ENCODE assay signal across 29 cellular contexts in the genomic region with DNA sequence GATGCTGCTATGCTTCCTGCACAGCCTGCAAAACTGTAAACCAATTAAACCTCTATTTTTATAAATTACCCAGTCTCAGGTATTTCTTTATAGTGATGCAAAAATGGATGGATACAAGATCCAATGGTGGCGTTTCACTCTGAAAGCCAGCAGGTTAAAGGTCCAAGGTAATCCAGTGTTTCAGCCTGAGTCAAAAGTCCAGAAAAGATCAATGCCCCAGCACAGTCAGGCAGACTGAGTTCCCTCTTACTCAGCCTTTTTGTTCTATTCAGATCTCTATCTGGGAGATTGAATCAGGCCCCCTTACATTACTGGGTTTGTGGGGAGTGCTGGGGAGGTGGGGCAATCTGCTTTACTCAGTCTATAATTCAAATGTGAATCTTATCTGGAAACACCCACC.
"Had no signal": no experiment of that assay in that cellular context is flagged by ENCODE, and none has a peak within 500 bp of the region (broad histone marks: within the 10 kb centered on the region; RNA-seq: fewer than 3 reads in every experiment).

No MANE protein-coding gene starts in this region.

- H3K4me3 Mint-ChIP-seq: activated CD4-positive, alpha-beta memory T cell treated with anti-CD3 and anti-CD28 coated beads for 36 hours; activated CD4-positive, alpha-beta T cell treated with anti-CD3 and anti-CD28 coated beads for 36 hours; activated CD4-positive, alpha-beta T cell treated with anti-CD3 and anti-CD28 coated beads, Interleukin-2, amount 10 ng/mL, durations not matched to agents 24 days and 14 days; activated CD8-positive, alpha-beta memory T cell treated with anti-CD3 and anti-CD28 coated beads, Interleukin-2, amount 10 ng/mL, durations not matched to agents 7 days and 5 days; activated CD8-positive, alpha-beta T cell treated with anti-CD3 and anti-CD28 coated beads, Interleukin-2, amount 10 ng/mL, durations not matched to agents 7 days and 5 days; activated naive CD4-positive, alpha-beta T cell treated with anti-CD3 and anti-CD28 coated beads, Interleukin-2, amount 10 ng/mL, durations not matched to agents 7 days and 5 days; activated naive CD8-positive, alpha-beta T cell treated with anti-CD3 and anti-CD28 coated beads, Interleukin-2, amount 10 ng/mL, durations not matched to agents 7 days and 5 days; brain had no signal

- H3K27me3 Mint-ChIP-seq: activated CD4-positive, alpha-beta memory T cell treated with anti-CD3 and anti-CD28 coated beads for 36 hours; activated CD4-positive, alpha-beta T cell treated with anti-CD3 and anti-CD28 coated beads for 36 hours; activated CD4-positive, alpha-beta T cell treated with anti-CD3 and anti-CD28 coated beads, Interleukin-2, amount 10 ng/mL, durations not matched to agents 24 days and 14 days; activated CD8-positive, alpha-beta memory T cell treated with anti-CD3 and anti-CD28 coated beads, Interleukin-2, amount 10 ng/mL, durations not matched to agents 7 days and 5 days; activated naive CD4-positive, alpha-beta T cell treated with anti-CD3 and anti-CD28 coated beads, Interleukin-2, amount 10 ng/mL, durations not matched to agents 7 days and 5 days; activated naive CD8-positive, alpha-beta T cell treated with anti-CD3 and anti-CD28 coated beads, Interleukin-2, amount 10 ng/mL, durations not matched to agents 7 days and 5 days; brain had no signal

- H3K27me3 ChIP-seq: ascending aorta, breast epithelium, cardiac muscle cell, colonic mucosa, gastrocnemius medialis, heart right ventricle, hepatocyte had no signal

- H3K79me2 ChIP-seq: hepatocyte had no signal

- H3K9me3 ChIP-seq: ascending aorta, breast epithelium, colonic mucosa, gastrocnemius medialis had no signal

- H3K36me3 Mint-ChIP-seq: activated CD4-positive, alpha-beta memory T cell treated with anti-CD3 and anti-CD28 coated beads for 36 hours; activated CD8-positive, alpha-beta memory T cell treated with anti-CD3 and anti-CD28 coated beads, Interleukin-2, amount 10 ng/mL, durations not matched to agents 7 days and 5 days; activated naive CD4-positive, alpha-beta T cell treated with anti-CD3 and anti-CD28 coated beads, Interleukin-2, amount 10 ng/mL, durations not matched to agents 7 days and 5 days; activated naive CD4-positive, alpha-beta T cell treated with anti-CD3 and anti-CD28 coated beads, Interleukin-2, amount 50 U/mL, for 72 hours; activated naive CD8-positive, alpha-beta T cell treated with anti-CD3 and anti-CD28 coated beads, Interleukin-2, amount 10 ng/mL, durations not matched to agents 7 days and 5 days; brain had no signal

- H3K9me3 Mint-ChIP-seq: activated CD4-positive, alpha-beta T cell treated with anti-CD3 and anti-CD28 coated beads, Interleukin-2, amount 10 ng/mL, durations not matched to agents 24 days and 14 days had no signal

- H3K4me2 ChIP-seq: hepatocyte had no signal

- H3K27ac Mint-ChIP-seq: activated CD4-positive, alpha-beta memory T cell treated with anti-CD3 and anti-CD28 coated beads for 36 hours; activated CD4-positive, alpha-beta T cell treated with anti-CD3 and anti-CD28 coated beads for 36 hours; activated CD4-positive, alpha-beta T cell treated with anti-CD3 and anti-CD28 coated beads, Interleukin-2, amount 10 ng/mL, durations not matched to agents 24 days and 14 days; activated CD8-positive, alpha-beta memory T cell treated with anti-CD3 and anti-CD28 coated beads, Interleukin-2, amount 10 ng/mL, durations not matched to agents 7 days and 5 days; activated CD8-positive, alpha-beta T cell treated with anti-CD3 and anti-CD28 coated beads, Interleukin-2, amount 10 ng/mL, durations not matched to agents 7 days and 5 days; activated naive CD4-positive, alpha-beta T cell treated with anti-CD3 and anti-CD28 coated beads, Interleukin-2, amount 10 ng/mL, durations not matched to agents 7 days and 5 days; activated naive CD4-positive, alpha-beta T cell treated with anti-CD3 and anti-CD28 coated beads, Interleukin-2, amount 50 U/mL, for 72 hours; activated naive CD8-positive, alpha-beta T cell treated with anti-CD3 and anti-CD28 coated beads, Interleukin-2, amount 10 ng/mL, durations not matched to agents 7 days and 5 days; brain had no signal

- H3K4me1 ChIP-seq: ascending aorta, breast epithelium, colonic mucosa, gastrocnemius medialis, heart right ventricle had no signal

- DNase-seq: activated CD4-positive, alpha-beta memory T cell treated with anti-CD3 and anti-CD28 coated beads for 36 hours; activated CD4-positive, alpha-beta T cell treated with anti-CD3 and anti-CD28 coated beads for 36 hours; activated CD4-positive, alpha-beta T cell treated with anti-CD3 and anti-CD28 coated beads, Interleukin-2, amount 10 ng/mL, durations not matched to agents 24 days and 14 days; activated CD4-positive, CD25-positive, alpha-beta regulatory T cell; activated CD4-positive, CD25-positive, alpha-beta regulatory T cell treated with anti-CD3 and anti-CD28 coated beads, Interleukin-2, amount 50 U/mL, for 72 hours; activated CD8-positive, alpha-beta memory T cell treated with anti-CD3 and anti-CD28 coated beads, Interleukin-2, amount 10 ng/mL, durations not matched to agents 7 days and 5 days; activated CD8-positive, alpha-beta memory T cell treated with anti-CD3 and anti-CD28 coated beads, Interleukin-2, amount 50 U/mL, for 4 hours; activated CD8-positive, alpha-beta T cell treated with anti-CD3 and anti-CD28 coated beads, Interleukin-2, amount 10 ng/mL, durations not matched to agents 7 days and 5 days; activated gamma-delta T cell; activated naive CD4-positive, alpha-beta T cell; activated naive CD4-positive, alpha-beta T cell treated with anti-CD3 and anti-CD28 coated beads, Interleukin-2, amount 10 ng/mL, durations not matched to agents 7 days and 5 days; activated naive CD8-positive, alpha-beta T cell treated with anti-CD3 and anti-CD28 coated beads, Interleukin-2, amount 10 ng/mL, durations not matched to agents 7 days and 5 days; activated T-cell treated with anti-CD3 and anti-CD28 coated beads, Interleukin-2, amount 50 U/mL, for 1 hour; activated T-cell treated with anti-CD3 and anti-CD28 coated beads, Interleukin-2, amount 50 U/mL, for 48 hours; central memory CD4-positive, alpha-beta T cell; cerebellar nuclear complex; colonic mucosa; effector CD8-positive, alpha-beta T cell; foreskin fibroblast; gastrocnemius medialis; heart right ventricle; T-helper 2 cell had no signal

- H2AFZ ChIP-seq: hepatocyte had no signal

- H3K4me3 ChIP-seq: ascending aorta, breast epithelium, cardiac muscle cell, colonic mucosa, gastrocnemius medialis, heart right ventricle, hepatocyte had no signal

- H3K36me3 ChIP-seq: ascending aorta, breast epithelium, cardiac muscle cell, colonic mucosa, gastrocnemius medialis, heart right ventricle had no signal

- H3K27ac ChIP-seq: ascending aorta, breast epithelium, cardiac muscle cell, colonic mucosa, gastrocnemius medialis, heart right ventricle, hepatocyte had no signal

- H3K4me1 Mint-ChIP-seq: activated CD4-positive, alpha-beta T cell treated with anti-CD3 and anti-CD28 coated beads for 36 hours; activated CD4-positive, alpha-beta T cell treated with anti-CD3 and anti-CD28 coated beads, Interleukin-2, amount 10 ng/mL, durations not matched to agents 24 days and 14 days; activated CD8-positive, alpha-beta memory T cell treated with anti-CD3 and anti-CD28 coated beads, Interleukin-2, amount 10 ng/mL, durations not matched to agents 7 days and 5 days; activated naive CD4-positive, alpha-beta T cell treated with anti-CD3 and anti-CD28 coated beads, Interleukin-2, amount 10 ng/mL, durations not matched to agents 7 days and 5 days; activated naive CD8-positive, alpha-beta T cell treated with anti-CD3 and anti-CD28 coated beads, Interleukin-2, amount 10 ng/mL, durations not matched to agents 7 days and 5 days had no signal

- ATAC-seq: activated CD4-positive, alpha-beta T cell treated with anti-CD3 and anti-CD28 coated beads for 36 hours; activated CD8-positive, alpha-beta memory T cell treated with anti-CD3 and anti-CD28 coated beads, Interleukin-2, amount 10 ng/mL, durations not matched to agents 7 days and 5 days; activated CD8-positive, alpha-beta T cell treated with anti-CD3 and anti-CD28 coated beads, Interleukin-2, amount 10 ng/mL, durations not matched to agents 7 days and 5 days; activated naive CD4-positive, alpha-beta T cell treated with anti-CD3 and anti-CD28 coated beads, Interleukin-2, amount 50 U/mL, for 72 hours; esophagus mucosa; gastrocnemius medialis; heart right ventricle had no signal
